ENCODE assay signal across 1 cellular context in genomic region chr1:214581785-214582184, GRCh38.
TF ChIP-seq lines count a peak whose summit lies in the region.

No MANE protein-coding gene starts in this region.

TF ChIP-seq in IMR-90, 13 proteins besides CTCF, POLR2A, EP300 and RAD21 (continued from another document):
- TF ChIP-seq, protein P1, sequence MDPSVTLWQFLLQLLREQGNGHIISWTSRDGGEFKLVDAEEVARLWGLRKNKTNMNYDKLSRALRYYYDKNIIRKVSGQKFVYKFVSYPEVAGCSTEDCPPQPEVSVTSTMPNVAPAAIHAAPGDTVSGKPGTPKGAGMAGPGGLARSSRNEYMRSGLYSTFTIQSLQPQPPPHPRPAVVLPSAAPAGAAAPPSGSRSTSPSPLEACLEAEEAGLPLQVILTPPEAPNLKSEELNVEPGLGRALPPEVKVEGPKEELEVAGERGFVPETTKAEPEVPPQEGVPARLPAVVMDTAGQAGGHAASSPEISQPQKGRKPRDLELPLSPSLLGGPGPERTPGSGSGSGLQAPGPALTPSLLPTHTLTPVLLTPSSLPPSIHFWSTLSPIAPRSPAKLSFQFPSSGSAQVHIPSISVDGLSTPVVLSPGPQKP (IDR thresholded peaks at IDR 0.05; ENCODE audit: borderline replicate concordance, low read depth, low read length) = no peak
- peak; percentile 53; the same call in 1 of the 2 replicates for TF ChIP-seq CEBPB (IDR thresholded peaks at IDR 0.05; ENCODE audit: low read depth, low read length)
- TF ChIP-seq CHD1 (IDR thresholded peaks at IDR 0.05; ENCODE audit: low read depth, low read length) = no peak
- TF ChIP-seq USF2 (IDR thresholded peaks at IDR 0.05; ENCODE audit: low read depth, low read length) = no peak
TF ChIP-seq in IMR-90: peak in this region for 5.
